Comparison of ENCODE assay signal across 24 cellular contexts in genomic region chr7:73749931-73750776, GRCh38. TPM values are rescaled to one million over a fixed set of nuclear protein-coding genes. Genes with fewer than 3 reads are reported as not detected.
DNase-seq lines count a peak whose midpoint lies in the region; ATAC-seq and TF ChIP-seq lines count a peak whose summit lies in the region.
"Had no signal": no experiment of that assay in that cellular context is flagged by ENCODE, and none has a peak within 500 bp of the region (broad histone marks: within the 10 kb centered on the region; RNA-seq: fewer than 3 reads in every experiment).

No MANE protein-coding gene starts in this region.

- H3K27me3 Mint-ChIP-seq in type B pancreatic cell = no peaks in the 10 kb centered on the region

- H3K36me3 Mint-ChIP-seq in type B pancreatic cell = peaks cover 5% of the 10 kb centered on the region

- peaks cover 14% of the 10 kb centered on the region for H3K4me1 ChIP-seq in hepatocyte (ENCODE audit: insufficient read depth)
- H3K4me1 ChIP-seq: BLaER1 had no signal

- no peaks in the 10 kb centered on the region for H3K36me3 ChIP-seq in hepatocyte (replicated peaks; ENCODE audit: insufficient read depth, low read depth)
- H3K36me3 ChIP-seq: BLaER1 had no signal

- TF ChIP-seq CTCF in hepatocyte (IDR thresholded peaks at IDR 0.05; ENCODE audit: poor library complexity) (no peak), type B pancreatic cell (conservative IDR thresholded peaks at IDR 0.05) (no peak)

- H3K9me3 Mint-ChIP-seq in type B pancreatic cell = peaks cover 6% of the 10 kb centered on the region

- H3K9me2 ChIP-seq in hepatocyte (replicated peaks; ENCODE audit: insufficient read depth) = no peaks in the 10 kb centered on the region

- WGBS in hepatocyte (ENCODE audit: low lambda C conversion rate, missing lambda C conversion rate) = 67% methylated on average over 16 of the region's 16 CpGs

- no peaks in the 10 kb centered on the region for H3K27me3 ChIP-seq in hepatocyte
- H3K27me3 ChIP-seq: BLaER1 had no signal

- no peaks in the 10 kb centered on the region for H4K20me1 ChIP-seq in hepatocyte (ENCODE audit: insufficient read depth, poor library complexity, severe bottlenecking)
- H4K20me1 ChIP-seq: BLaER1 had no signal

- H3K79me2 ChIP-seq in hepatocyte = no peaks in the 10 kb centered on the region

- DNase-seq in SIG-M5 treated with dmso at 0.1 percent for 504 hours (lab: John Stamatoyannopoulos, UW; ENCODE audit: unreplicated experiment) (peak; percentile 20), SIG-M5 (lab: John Stamatoyannopoulos, UW) (no peak), OCI-M2 (lab: John Stamatoyannopoulos, UW; ENCODE audit: unreplicated experiment) (peak; percentile 36), hepatocyte (ENCODE audit: low spot score) (no peak), type B pancreatic cell (ENCODE audit: extremely low spot score, unreplicated experiment) (no peak), NCI-H2107 treated with DMSO at 0.1 percent for 48 hours (lab: John Stamatoyannopoulos, UW; ENCODE audit: unreplicated experiment) (no peak)
- no peak for DNase-seq in stimulated activated CD4-positive, alpha-beta T cell treated with anti-CD3 and anti-CD28 coated beads, Interleukin-4, amount 100 ng/mL, for 4 hours
- DNase-seq: activated CD4-positive, alpha-beta T cell treated with anti-CD3 and anti-CD28 coated beads, Interleukin-2, amount 50 U/mL, for 1 hour; activated gamma-delta T cell treated with Interleukin-2 at 50 U/mL for 16 hours; DMS79 treated with DMSO at 0.1 percent for 48 hours; effector CD8-positive, alpha-beta T cell; GM23248; left ventricle myocardium superior; NCI-H2081; NCI-H526 treated with DMSO at 0.1 percent for 48 hours; small intestine; T1000 had no signal

- H3K4me2 ChIP-seq in hepatocyte = peak overlapping the region; percentile 65
- H3K4me2 ChIP-seq: BLaER1 had no signal

- no peak overlapping the region for H3K4me3 ChIP-seq in hepatocyte
- H3K4me3 ChIP-seq: BLaER1, GM23248, SK-N-MC had no signal

- peak overlapping the region; percentile 65 for H3K27ac ChIP-seq in hepatocyte
- H3K27ac ChIP-seq: 22Rv1, BLaER1, GM23248, SK-N-MC had no signal

- H2AFZ ChIP-seq in hepatocyte = no peak overlapping the region
- H2AFZ ChIP-seq: GM23248 had no signal

- H3K4me3 Mint-ChIP-seq in type B pancreatic cell = peak overlapping the region; percentile 40

- ATAC-seq in GM19324 (IDR thresholded peaks at IDR 0.05; ENCODE audit: low FRiP score, unreplicated experiment) = no peak
- ATAC-seq: left ventricle myocardium superior, Panc1 had no signal

- no peaks in the 10 kb centered on the region for H3K9me3 ChIP-seq in hepatocyte (ENCODE audit: low read depth)
- H3K9me3 ChIP-seq: BLaER1 had no signal

- peak overlapping the region; percentile 66 for H3K27ac Mint-ChIP-seq in type B pancreatic cell

- H3K4me1 Mint-ChIP-seq in type B pancreatic cell (ENCODE audit: unreplicated experiment) = peaks cover 14% of the 10 kb centered on the region

RNA-seq across cellular contexts. Expression of gene ABHD11, which starts 11.6 kb away (rescaled TPM):
- total RNA-seq in hepatocyte (30.7 and 33.0 TPM in 2 replicates), type B pancreatic cell (ENCODE audit: low replicate concordance) (43.9 and 104 TPM in 2 replicates)
- 90.9 and 110 TPM in 2 replicates for polyA plus RNA-seq in hepatocyte

RNA-seq across cellular contexts. Expression of gene CLDN3, which starts 19.9 kb away (rescaled TPM):
- 53.7 and 60.7 TPM in 2 replicates for total RNA-seq in hepatocyte
- 125 and 142 TPM in 2 replicates for polyA plus RNA-seq in hepatocyte
- total RNA-seq in type B pancreatic cell (ENCODE audit: low replicate concordance) = 13.6 and 41.7 TPM in 2 replicates
- total RNA-seq: fibroblast of lung, GM23248, left ventricle myocardium superior, posterior vena cava had no signal
- polyA plus RNA-seq: fibroblast of lung, GM23248 had no signal

RNA-seq across cellular contexts. Expression of gene STX1A, which starts 30.7 kb away (rescaled TPM):
- total RNA-seq in hepatocyte (22.8 and 23.7 TPM in 2 replicates), type B pancreatic cell (ENCODE audit: low replicate concordance) (27.3 and 35.1 TPM in 2 replicates)
- 27.1 and 39.2 TPM in 2 replicates for polyA plus RNA-seq in hepatocyte

Comparison
In these comparisons a context has a peak if more than half of its experiments do, and no peak if none do; other contexts are left out.
1. DNase-seq: peak in SIG-M5 treated with dmso at 0.1 percent for 504 hours (single experiment) and OCI-M2 (single experiment); none in SIG-M5 (single experiment), hepatocyte (single experiment), type B pancreatic cell (single experiment), stimulated activated CD4-positive, alpha-beta T cell treated with anti-CD3 and anti-CD28 coated beads, Interleukin-4, amount 100 ng/mL, for 4 hours (0 of 2) and NCI-H2107 treated with DMSO at 0.1 percent for 48 hours (single experiment).